In genomic region chr20:49261173-49261572, GRCh38 we compare ENCODE assay signal across 21 cellular contexts. TPM values are rescaled to one million over a fixed set of nuclear protein-coding genes. Genes with fewer than 3 reads are reported as not detected.
DNase-seq lines count a peak whose midpoint lies in the region; ATAC-seq and TF ChIP-seq lines count a peak whose summit lies in the region.
"Had no signal": no experiment of that assay in that cellular context is flagged by ENCODE, and none has a peak within 500 bp of the region (broad histone marks: within the 10 kb centered on the region; RNA-seq: fewer than 3 reads in every experiment).

No MANE protein-coding gene starts in this region.

- POLR2A ChIA-PET in SK-N-SH (lab: Yijun Ruan, JAX), result no interaction called here

- no peaks in the 10 kb centered on the region for H3K9me3 Mint-ChIP-seq in activated naive CD4-positive, alpha-beta T cell treated with anti-CD3 and anti-CD28 coated beads for 36 hours
- H3K9me3 Mint-ChIP-seq in stimulated activated naive CD8-positive, alpha-beta T cell treated with anti-CD3 and anti-CD28 coated beads, Interleukin-15, Interleukin-2, amounts not matched to agents 100 ng/mL and 50 ng/mL, for 24 hours, result no peaks in the 10 kb centered on the region
- H3K9me3 Mint-ChIP-seq: CD4-positive, alpha-beta T cell; CD8-positive, alpha-beta memory T cell; GM23338; H9; HFFc6 had no signal

- no peak overlapping the region for H3K4me3 Mint-ChIP-seq in activated naive CD4-positive, alpha-beta T cell treated with anti-CD3 and anti-CD28 coated beads for 36 hours
- H3K4me3 Mint-ChIP-seq in stimulated activated naive CD8-positive, alpha-beta T cell treated with anti-CD3 and anti-CD28 coated beads, Interleukin-15, Interleukin-2, amounts not matched to agents 100 ng/mL and 50 ng/mL, for 24 hours, result no peak overlapping the region
- H3K4me3 Mint-ChIP-seq: CD14-positive monocyte; CD4-positive, alpha-beta T cell; CD8-positive, alpha-beta memory T cell; GM23338; H9; HFFc6 had no signal

- H3F3A ChIP-seq in SK-N-SH (replicated peaks; ENCODE audit: insufficient read depth), result peaks cover 10% of the 10 kb centered on the region

- no peaks in the 10 kb centered on the region for H3K4me1 ChIP-seq in SK-N-SH (ENCODE audit: control insufficient read depth in 1 of 2, insufficient read depth in 2 of 2, low read depth in 1 of 2, low read length in 1 of 2)

- peaks cover 34% of the 10 kb centered on the region for H4K20me1 ChIP-seq in SK-N-SH (ENCODE audit: insufficient read depth)

- WGBS in SK-N-SH (ENCODE audit: low lambda C conversion rate), result 97% methylated on average over 3 of the region's 3 CpGs

- H3K36me3 ChIP-seq in SK-N-SH (replicated peaks in 1 of 2; ENCODE audit: control insufficient read depth in 1 of 2, insufficient read depth in 2 of 2, low read length in 1 of 2), result peaks cover 65 to 74% of the 10 kb centered on the region in 2 experiments

- no peak for TF ChIP-seq EP300 in SK-N-SH (IDR thresholded peaks at IDR 0.05; ENCODE audit: borderline replicate concordance in 1 of 2, low read depth in 1 of 2, low read length in 1 of 2)

- TF ChIP-seq RAD21 in SK-N-SH (IDR thresholded peaks at IDR 0.05; ENCODE audit: low read length), result no peak

- H3K9me3 ChIP-seq in SK-N-SH, result no peaks in the 10 kb centered on the region
- H3K9me3 ChIP-seq: BE2C had no signal

- H3K36me3 Mint-ChIP-seq in activated naive CD4-positive, alpha-beta T cell treated with anti-CD3 and anti-CD28 coated beads for 36 hours (ENCODE audit: low read depth), result peaks cover 58% of the 10 kb centered on the region
- H3K36me3 Mint-ChIP-seq in stimulated activated naive CD8-positive, alpha-beta T cell treated with anti-CD3 and anti-CD28 coated beads, Interleukin-15, Interleukin-2, amounts not matched to agents 100 ng/mL and 50 ng/mL, for 24 hours (ENCODE audit: low read depth), result peaks cover 89% of the 10 kb centered on the region

- peak overlapping the region; percentile 5 for H3K27ac Mint-ChIP-seq in activated naive CD4-positive, alpha-beta T cell treated with anti-CD3 and anti-CD28 coated beads for 36 hours
- H3K27ac Mint-ChIP-seq in stimulated activated naive CD8-positive, alpha-beta T cell treated with anti-CD3 and anti-CD28 coated beads, Interleukin-15, Interleukin-2, amounts not matched to agents 100 ng/mL and 50 ng/mL, for 24 hours, result peak overlapping the region; percentile 36
- H3K27ac Mint-ChIP-seq: CD14-positive monocyte; CD4-positive, alpha-beta T cell; GM23338; H9; HFFc6 had no signal

- ATAC-seq in SK-N-SH treated with all-trans-retinoic acid at 6 μM for 48 hours, result no peak
- no peak for ATAC-seq in stimulated activated naive CD8-positive, alpha-beta T cell treated with anti-CD3 and anti-CD28 coated beads, Interleukin-15, Interleukin-2, amounts not matched to agents 100 U/mL and 50 U/mL, for 24 hours
- ATAC-seq: GM23338, HCT116 had no signal

- H3K9me2 ChIP-seq in SK-N-SH, result no peaks in the 10 kb centered on the region

- no peak for TF ChIP-seq CTCF in SK-N-SH (IDR thresholded peaks at IDR 0.05)

- H3K27me3 Mint-ChIP-seq in activated naive CD4-positive, alpha-beta T cell treated with anti-CD3 and anti-CD28 coated beads for 36 hours (ENCODE audit: low read depth), result no peaks in the 10 kb centered on the region
- no peaks in the 10 kb centered on the region for H3K27me3 Mint-ChIP-seq in stimulated activated naive CD8-positive, alpha-beta T cell treated with anti-CD3 and anti-CD28 coated beads, Interleukin-15, Interleukin-2, amounts not matched to agents 100 ng/mL and 50 ng/mL, for 24 hours
- H3K27me3 Mint-ChIP-seq: CD4-positive, alpha-beta T cell; CD8-positive, alpha-beta memory T cell had no signal

- peak overlapping the region in 1 of 2 experiments; percentile 49; a peak in 1 of 4 replicates for H3K27ac ChIP-seq in SK-N-SH (ENCODE audit: low read depth in 2 of 2, low read length in 1 of 2)
- H3K27ac ChIP-seq: 22Rv1; BLaER1 treated with 17β-estradiol and CSF1 and Interleukin-3, amounts not matched to agents 10 nM and 100 nM had no signal

- H3K79me2 ChIP-seq in SK-N-SH (ENCODE audit: insufficient read depth), result peaks cover 53% of the 10 kb centered on the region

- DNase-seq in SK-N-SH (no peak), hippocampal formation (lab: John Stamatoyannopoulos, UW) (no peak), SW480 (ENCODE audit: low spot score) (no peak)
- no peak for DNase-seq in activated naive CD4-positive, alpha-beta T cell treated with anti-CD3 and anti-CD28 coated beads for 36 hours
- DNase-seq in activated naive CD4-positive, alpha-beta T cell treated with Interleukin-2 at 50 U/mL for 16 hours, result no peak
- no peak for DNase-seq in stimulated activated naive CD8-positive, alpha-beta T cell treated with anti-CD3 and anti-CD28 coated beads, Interleukin-15, Interleukin-2, amounts not matched to agents 100 U/mL and 50 U/mL, for 24 hours
- DNase-seq: BE2C; CD4-positive, alpha-beta T cell; CD8-positive, alpha-beta memory T cell; DMS53; DMS79 treated with DMSO at 0.1 percent for 48 hours; GF-D8; H9; HFFc6 had no signal

- no peak overlapping the region for H3K4me2 ChIP-seq in SK-N-SH
- H3K4me2 ChIP-seq: BLaER1 treated with 17β-estradiol and CSF1 and Interleukin-3, amounts not matched to agents 10 nM and 100 nM; GM23338 had no signal

- CTCF ChIA-PET in SK-N-SH (lab: Yijun Ruan, JAX), result no interaction called here
- CTCF ChIA-PET in activated naive CD4-positive, alpha-beta T cell treated with anti-CD3 and anti-CD28 coated beads for 36 hours (lab: Charles Lee), result no interaction called here

- no peak overlapping the region for H3K9ac ChIP-seq in SK-N-SH
- H3K9ac ChIP-seq: BLaER1 treated with 17β-estradiol and CSF1 and Interleukin-3, amounts not matched to agents 10 nM and 100 nM had no signal

- H2AFZ ChIP-seq in SK-N-SH (ENCODE audit: low read depth), result no peak overlapping the region
- H2AFZ ChIP-seq: GM23338 had no signal

- intact Hi-C loops in activated naive CD4-positive, alpha-beta T cell treated with anti-CD3 and anti-CD28 coated beads for 36 hours (cut with micrococcal nuclease), result no loop called here

- no peak overlapping the region for H3K4me3 ChIP-seq in SK-N-SH (ENCODE audit: low read depth in 2 of 2, low read length in 1 of 2)
- H3K4me3 ChIP-seq: BLaER1 treated with 17β-estradiol and CSF1 and Interleukin-3, amounts not matched to agents 10 nM and 100 nM; GM23338 had no signal

- peaks cover 26% of the 10 kb centered on the region for H3K4me1 Mint-ChIP-seq in activated naive CD4-positive, alpha-beta T cell treated with anti-CD3 and anti-CD28 coated beads for 36 hours (ENCODE audit: low read depth)
- peaks cover 36% of the 10 kb centered on the region for H3K4me1 Mint-ChIP-seq in stimulated activated naive CD8-positive, alpha-beta T cell treated with anti-CD3 and anti-CD28 coated beads, Interleukin-15, Interleukin-2, amounts not matched to agents 100 ng/mL and 50 ng/mL, for 24 hours (ENCODE audit: low read depth)
- H3K4me1 Mint-ChIP-seq: GM23338, H9 had no signal

- H3K27me3 ChIP-seq in SK-N-SH (ENCODE audit: insufficient read depth), result no peaks in the 10 kb centered on the region
- H3K27me3 ChIP-seq: BE2C; BLaER1 treated with 17β-estradiol and CSF1 and Interleukin-3, amounts not matched to agents 10 nM and 100 nM had no signal

TF ChIP-seq in SK-N-SH treated with all-trans-retinoic acid at 6 μM for 48 hours, 23 proteins besides CTCF, POLR2A, EP300 and RAD21:
- no peak for TF ChIP-seq PATZ1 (CRISPR knock-in tag; IDR thresholded peaks at IDR 0.05; ENCODE audit: borderline replicate concordance)
- TF ChIP-seq ZNF70 (CRISPR knock-in tag; IDR thresholded peaks at IDR 0.05), result no peak
- TF ChIP-seq ZNF8 (CRISPR knock-in tag; IDR thresholded peaks at IDR 0.05), result peak; percentile 67; the same call in 1 of the 2 replicates

TF ChIP-seq in SK-N-SH, 30 proteins besides CTCF, POLR2A, EP300 and RAD21:
- TF ChIP-seq, protein P1, sequence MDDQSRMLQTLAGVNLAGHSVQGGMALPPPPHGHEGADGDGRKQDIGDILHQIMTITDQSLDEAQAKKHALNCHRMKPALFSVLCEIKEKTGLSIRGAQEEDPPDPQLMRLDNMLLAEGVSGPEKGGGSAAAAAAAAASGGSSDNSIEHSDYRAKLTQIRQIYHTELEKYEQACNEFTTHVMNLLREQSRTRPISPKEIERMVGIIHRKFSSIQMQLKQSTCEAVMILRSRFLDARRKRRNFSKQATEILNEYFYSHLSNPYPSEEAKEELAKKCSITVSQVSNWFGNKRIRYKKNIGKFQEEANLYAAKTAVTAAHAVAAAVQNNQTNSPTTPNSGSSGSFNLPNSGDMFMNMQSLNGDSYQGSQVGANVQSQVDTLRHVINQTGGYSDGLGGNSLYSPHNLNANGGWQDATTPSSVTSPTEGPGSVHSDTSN (IDR thresholded peaks at IDR 0.05), result no peak
- TF ChIP-seq MAX (IDR thresholded peaks at IDR 0.05; ENCODE audit: low read depth), result no peak
- TF ChIP-seq POLR2AphosphoS5 (IDR thresholded peaks at IDR 0.05; ENCODE audit: low read depth, low read length), result no peak
TF ChIP-seq in SK-N-SH: peak in this region for 0.

RNA-seq across cellular contexts. Expression of gene ZNFX1, which starts 16.7 kb away (rescaled TPM):
- polyA plus RNA-seq in SK-N-SH (2012; rRNA removed), result 3.9 and 4.6 TPM in 2 replicates
- 4.5 and 4.7 TPM in 2 replicates for polyA plus RNA-seq in SK-N-SH (2012; cell fraction: cytosol; rRNA removed)
- polyA plus RNA-seq in SK-N-SH (2012; cell fraction: nucleus; rRNA removed), result 8.1 and 9.0 TPM in 2 replicates
- 10 to 100 TPM; 18.2 to 19.0 TPM for total RNA-seq in activated naive CD4-positive, alpha-beta T cell treated with anti-CD3 and anti-CD28 coated beads for 36 hours

RNA-seq across cellular contexts. Expression of gene DDX27, which starts 42.0 kb away (rescaled TPM):
- polyA plus RNA-seq in SK-N-SH (2012; rRNA removed), result 51.9 and 52.4 TPM in 2 replicates
- polyA plus RNA-seq in SK-N-SH (2012; cell fraction: cytosol; rRNA removed), result 41.9 and 42.7 TPM in 2 replicates
- 69.0 and 76.6 TPM in 2 replicates for polyA plus RNA-seq in SK-N-SH (2012; cell fraction: nucleus; rRNA removed)
- 10 to 100 TPM; 40.6 to 41.2 TPM for total RNA-seq in activated naive CD4-positive, alpha-beta T cell treated with anti-CD3 and anti-CD28 coated beads for 36 hours
